12 cellular contexts compared by ENCODE assay signal in genomic region chr2:149606251-149606811, GRCh38.
"Had no signal": no experiment of that assay in that cellular context is flagged by ENCODE, and none has a peak within 500 bp of the region (broad histone marks: within the 10 kb centered on the region; RNA-seq: fewer than 3 reads in every experiment).

No MANE protein-coding gene starts in this region.

- H3K4me2 ChIP-seq: neural progenitor cell had no signal

- H3K4me3 ChIP-seq: heart left ventricle, neural progenitor cell, ovary, stomach, thoracic aorta had no signal

- H3K27me3 ChIP-seq: heart left ventricle, neural progenitor cell, stomach had no signal

- H2AFZ ChIP-seq: neural progenitor cell had no signal

- H3K9ac ChIP-seq: neural progenitor cell had no signal

- H3K9me3 ChIP-seq: ovary, thoracic aorta had no signal

- H3K27ac ChIP-seq: heart left ventricle, neural progenitor cell, ovary, stomach, thoracic aorta had no signal

- H3K36me3 ChIP-seq: heart left ventricle, neural progenitor cell, ovary, stomach, thoracic aorta had no signal

- H3K4me1 ChIP-seq: neural progenitor cell, stomach had no signal

- ATAC-seq: activated naive CD8-positive, alpha-beta T cell treated with anti-CD3 and anti-CD28 coated beads, Interleukin-2, amount 50 U/mL, for 24 hours; esophagus mucosa; heart left ventricle had no signal

- DNase-seq: activated CD4-positive, alpha-beta T cell treated with anti-CD3 and anti-CD28 coated beads for 4 hours; activated CD8-positive, alpha-beta memory T cell treated with anti-CD3 and anti-CD28 coated beads for 24 hours; activated naive CD4-positive, alpha-beta T cell treated with Interleukin-2 at 50 U/mL for 16 hours; activated naive CD8-positive, alpha-beta T cell treated with anti-CD3 and anti-CD28 coated beads, Interleukin-2, amount 50 U/mL, for 24 hours; foreskin melanocyte; heart left ventricle; kidney; ovary; stomach had no signal
